ENCODE assay signal across 1 cellular context in the genomic region with DNA sequence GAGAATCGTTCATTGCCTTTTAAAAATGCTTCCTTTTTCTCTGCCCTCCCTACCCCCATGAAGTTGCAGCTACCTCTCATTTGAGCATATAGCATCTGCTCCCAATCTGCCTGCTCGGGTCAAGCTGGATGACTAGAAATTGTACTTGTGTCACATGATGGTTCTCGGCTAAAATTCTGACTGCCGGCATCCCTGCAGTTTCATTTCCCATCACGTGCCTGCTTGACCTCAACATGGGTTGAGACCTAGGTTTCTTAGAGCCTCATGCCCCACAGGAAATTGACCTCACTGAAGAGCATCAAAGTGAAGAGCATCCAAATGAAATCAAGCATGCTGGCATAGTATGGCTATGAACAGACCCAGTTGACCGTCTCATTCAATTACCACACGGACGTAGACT.
TF ChIP-seq lines count a peak whose summit lies in the region.

No MANE protein-coding gene starts in this region.

TF ChIP-seq in H1, 55 proteins besides CTCF, POLR2A, EP300 and RAD21:
- no peak for TF ChIP-seq POLR2AphosphoS5 (IDR thresholded peaks at IDR 0.05; ENCODE audit: low read depth, low read length)
- no peak for TF ChIP-seq CHD2 (IDR thresholded peaks at IDR 0.05; ENCODE audit: low read length)
- TF ChIP-seq CTBP2 (IDR thresholded peaks at IDR 0.05; ENCODE audit: borderline replicate concordance, insufficient read depth, insufficient read length, low read length) = no peak
- TF ChIP-seq BACH1 (IDR thresholded peaks at IDR 0.05; ENCODE audit: low read length) = no peak
- no peak for TF ChIP-seq SIX5 (IDR thresholded peaks at IDR 0.05; ENCODE audit: low read depth, low read length)
- TF ChIP-seq TEAD4 (IDR thresholded peaks at IDR 0.05; ENCODE audit: low read depth, low read length) = no peak
- TF ChIP-seq TBP (IDR thresholded peaks at IDR 0.05; ENCODE audit: low read depth, low read length) = no peak
- no peak for TF ChIP-seq JUN (IDR thresholded peaks at IDR 0.05; ENCODE audit: low read depth, low read length)
- TF ChIP-seq SP1 (IDR thresholded peaks at IDR 0.05; ENCODE audit: low read depth, low read length) = no peak
- no peak for TF ChIP-seq SIRT6 (IDR thresholded peaks at IDR 0.05; ENCODE audit: low read length)
- TF ChIP-seq HDAC2 (IDR thresholded peaks at IDR 0.05; ENCODE audit: borderline replicate concordance in 1 of 2, low read depth in 2 of 2, low read length in 2 of 2) = no peak
- TF ChIP-seq GABPA (IDR thresholded peaks at IDR 0.05; ENCODE audit: borderline replicate concordance, insufficient read depth, low read length) = no peak
